In the genomic region with DNA sequence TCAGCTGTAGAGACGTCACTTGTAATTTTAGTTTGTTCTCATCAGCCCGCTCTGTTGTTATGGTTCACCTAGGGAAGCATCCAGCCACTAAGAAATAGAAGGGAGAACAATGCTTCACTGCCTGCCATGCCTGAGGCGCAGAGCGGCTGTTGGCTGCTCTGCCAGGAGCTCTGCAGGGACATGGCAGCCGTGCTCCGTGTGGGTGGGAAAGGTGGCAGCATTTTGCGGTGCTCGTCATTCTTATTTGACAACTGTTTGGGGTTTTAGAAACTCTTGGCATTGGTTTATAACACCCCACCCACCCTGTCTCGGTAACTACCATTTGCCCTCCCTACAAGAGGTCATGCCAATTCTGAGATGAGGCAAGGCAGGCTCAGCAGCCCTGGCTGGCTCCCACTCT, we compare ENCODE assay signal across 23 cellular contexts.
"Had no signal": no experiment of that assay in that cellular context is flagged by ENCODE, and none has a peak within 500 bp of the region (broad histone marks: within the 10 kb centered on the region; RNA-seq: fewer than 3 reads in every experiment).

No MANE protein-coding gene starts in this region.

- H3K36me3 ChIP-seq: cardiac muscle cell, heart left ventricle, neural progenitor cell, ovary, right lobe of liver, spleen, tibial artery, upper lobe of right lung, vagina had no signal

- H3K4me3 ChIP-seq: cardiac muscle cell, dorsolateral prefrontal cortex, heart left ventricle, neural progenitor cell, ovary, right lobe of liver, spleen, tibial artery, upper lobe of right lung, vagina had no signal

- H3K9me3 ChIP-seq: heart left ventricle, ovary, right lobe of liver, spleen, tibial artery, upper lobe of right lung, vagina had no signal

- H3K27ac Mint-ChIP-seq: naive thymus-derived CD8-positive, alpha-beta T cell; neural progenitor cell; progenitor cell of endocrine pancreas; stimulated activated naive B cell treated with anti-CD40 and anti-IgM and Interleukin-4, amounts not matched to agents 10 μg/mL and 1 μg/mL and 100 μg/mL, for 72 hours had no signal

- H3K27ac ChIP-seq: cardiac muscle cell, dorsolateral prefrontal cortex, foreskin keratinocyte, heart left ventricle, neural progenitor cell, ovary, right lobe of liver, spleen, tibial artery, upper lobe of right lung, vagina had no signal

- H3K36me3 Mint-ChIP-seq: naive thymus-derived CD8-positive, alpha-beta T cell; neural progenitor cell; stimulated activated naive B cell treated with anti-CD40 and anti-IgM and Interleukin-4, amounts not matched to agents 10 μg/mL and 1 μg/mL and 100 μg/mL, for 72 hours had no signal

- H3K4me1 ChIP-seq: neural progenitor cell had no signal

- ATAC-seq: foreskin keratinocyte; heart left ventricle; left lobe of liver; naive thymus-derived CD8-positive, alpha-beta T cell; right lobe of liver; stimulated activated naive B cell treated with anti-CD40 and anti-IgM and Interleukin-4, amounts not matched to agents 10 μg/mL and 1 μg/mL and 100 μg/mL, for 72 hours; upper lobe of right lung had no signal

- H3K27me3 ChIP-seq: cardiac muscle cell, foreskin keratinocyte, heart left ventricle, neural progenitor cell, ovary, right lobe of liver, spleen, tibial artery, upper lobe of right lung, vagina had no signal

- H3K9me3 Mint-ChIP-seq: naive thymus-derived CD8-positive, alpha-beta T cell; neural progenitor cell; stimulated activated naive B cell treated with anti-CD40 and anti-IgM and Interleukin-4, amounts not matched to agents 10 μg/mL and 1 μg/mL and 100 μg/mL, for 72 hours had no signal

- DNase-seq: cortex of kidney; effector memory CD4-positive, alpha-beta T cell; foreskin keratinocyte; heart left ventricle; hippocampal formation; mammary epithelial cell; naive thymus-derived CD8-positive, alpha-beta T cell; ovary; retina; right lobe of liver; spleen; stimulated activated CD4-positive, alpha-beta T cell treated with anti-CD3 and anti-CD28 coated beads, Interleukin-15, amount 100 ng/mL, for 24 hours; stimulated activated CD4-positive, alpha-beta T cell treated with anti-CD3 and anti-CD28 coated beads, Interleukin-1b, Interleukin-23, amount 100 ng/mL, for 48 hours; stimulated activated CD4-positive, alpha-beta T cell treated with anti-CD3 and anti-CD28 coated beads, Interleukin-4, amount 100 ng/mL, for 24 hours; stimulated activated naive B cell treated with anti-CD40 and anti-IgM and Interleukin-4, amounts not matched to agents 10 μg/mL and 1 μg/mL and 100 μg/mL, for 72 hours; tibial artery; upper lobe of right lung had no signal

- H3K4me3 Mint-ChIP-seq: naive thymus-derived CD8-positive, alpha-beta T cell; neural progenitor cell; stimulated activated naive B cell treated with anti-CD40 and anti-IgM and Interleukin-4, amounts not matched to agents 10 μg/mL and 1 μg/mL and 100 μg/mL, for 72 hours had no signal
